ENCODE assay signal across 21 cellular contexts in genomic region chr22:23548501-23549197, GRCh38. TPM values are rescaled to one million over a fixed set of nuclear protein-coding genes. Genes with fewer than 3 reads are reported as not detected.
"Had no signal": no experiment of that assay in that cellular context is flagged by ENCODE, and none has a peak within 500 bp of the region (broad histone marks: within the 10 kb centered on the region; RNA-seq: fewer than 3 reads in every experiment).

No MANE protein-coding gene starts in this region.

- H3K27me3 Mint-ChIP-seq: activated CD4-positive, alpha-beta T cell treated with anti-CD3 and anti-CD28 coated beads, Interleukin-2, amount 10 ng/mL, durations not matched to agents 24 days and 14 days; memory B cell had no signal

- H3K27me3 ChIP-seq: ascending aorta, pancreas, transverse colon, vagina had no signal

- H3K4me1 ChIP-seq: ascending aorta, gastroesophageal sphincter, heart left ventricle, left ventricle myocardium inferior, pancreas, transverse colon, vagina had no signal

- H3K27ac Mint-ChIP-seq: activated CD4-positive, alpha-beta T cell treated with anti-CD3 and anti-CD28 coated beads, Interleukin-2, amount 10 ng/mL, durations not matched to agents 24 days and 14 days; activated T-helper 1 cell treated with anti-CD3 and anti-CD28 coated beads, Interleukin-12 subunit alpha, Interleukin-12 subunit beta, Interleukin-2, Interleukin-4 antibody, amounts not matched to agents 30 ng/mL and 10 ng/mL and 1 ng/mL, durations not matched to agents 14 hours and 24 hours and 36 hours; memory B cell; T-helper 2 cell treated with Interferon-gamma antibody and Interleukin-4, amounts not matched to agents 5 μg/mL and 100 μg/mL, for 36 hours had no signal

- H3K36me3 Mint-ChIP-seq: memory B cell had no signal

- H3K36me3 ChIP-seq: ascending aorta, gastroesophageal sphincter, heart left ventricle, left ventricle myocardium inferior, pancreas, transverse colon, vagina had no signal

- H3K4me1 Mint-ChIP-seq: activated CD4-positive, alpha-beta T cell treated with anti-CD3 and anti-CD28 coated beads, Interleukin-2, amount 10 ng/mL, durations not matched to agents 24 days and 14 days; memory B cell; naive thymus-derived CD4-positive, alpha-beta T cell had no signal

- DNase-seq: activated CD4-positive, alpha-beta T cell treated with anti-CD3 and anti-CD28 coated beads, Interleukin-2, amount 10 ng/mL, durations not matched to agents 24 days and 14 days; activated naive CD4-positive, alpha-beta T cell; cerebellar nuclear complex; cortex of kidney; heart left ventricle; left ventricle myocardium inferior; naive thymus-derived CD4-positive, alpha-beta T cell; SK-N-SH; stimulated activated naive CD8-positive, alpha-beta T cell treated with anti-CD3 and anti-CD28 coated beads, Interleukin-15, Interleukin-2, amounts not matched to agents 100 U/mL and 50 U/mL, for 24 hours; substantia nigra; transverse colon had no signal

- H3K4me3 ChIP-seq: ascending aorta, gastroesophageal sphincter, heart left ventricle, left ventricle myocardium inferior, pancreas, transverse colon, vagina had no signal

- ATAC-seq: esophagus mucosa; gastroesophageal sphincter; heart left ventricle; naive thymus-derived CD4-positive, alpha-beta T cell; pancreas; stimulated activated naive CD8-positive, alpha-beta T cell treated with anti-CD3 and anti-CD28 coated beads, Interleukin-15, Interleukin-2, amounts not matched to agents 100 U/mL and 50 U/mL, for 24 hours had no signal

- H3K9me3 Mint-ChIP-seq: activated CD4-positive, alpha-beta T cell treated with anti-CD3 and anti-CD28 coated beads, Interleukin-2, amount 10 ng/mL, durations not matched to agents 24 days and 14 days had no signal

- H3K27ac ChIP-seq: ascending aorta, gastroesophageal sphincter, heart left ventricle, left ventricle myocardium inferior, pancreas, transverse colon, vagina had no signal

- H3K4me3 Mint-ChIP-seq: activated CD4-positive, alpha-beta T cell treated with anti-CD3 and anti-CD28 coated beads, Interleukin-2, amount 10 ng/mL, durations not matched to agents 24 days and 14 days; activated T-helper 1 cell treated with anti-CD3 and anti-CD28 coated beads, Interleukin-12 subunit alpha, Interleukin-12 subunit beta, Interleukin-2, Interleukin-4 antibody, amounts not matched to agents 30 ng/mL and 10 ng/mL and 1 ng/mL, durations not matched to agents 14 hours and 24 hours and 36 hours; memory B cell; naive thymus-derived CD4-positive, alpha-beta T cell; T-helper 2 cell treated with Interferon-gamma antibody and Interleukin-4, amounts not matched to agents 5 μg/mL and 100 μg/mL, for 36 hours had no signal

- H3K9me3 ChIP-seq: pancreas, SK-N-SH, transverse colon, vagina had no signal

RNA-seq across cellular contexts. Expression of gene IGLL1, which starts 31.4 kb away (rescaled TPM):
- total RNA-seq: activated CD4-positive, alpha-beta T cell treated with anti-CD3 and anti-CD28 coated beads, Interleukin-2, amount 10 ng/mL, durations not matched to agents 24 days and 14 days; activated T-helper 1 cell treated with anti-CD3 and anti-CD28 coated beads, Interleukin-12 subunit alpha, Interleukin-12 subunit beta, Interleukin-2, Interleukin-4 antibody, amounts not matched to agents 30 ng/mL and 10 ng/mL and 1 ng/mL, durations not matched to agents 14 hours and 24 hours and 36 hours; ascending aorta; esophagus mucosa; gastroesophageal sphincter; heart left ventricle; kidney epithelial cell; left ventricle myocardium inferior; mucosa of gallbladder; pancreas; transverse colon; vagina had no signal
